In the genomic region with DNA sequence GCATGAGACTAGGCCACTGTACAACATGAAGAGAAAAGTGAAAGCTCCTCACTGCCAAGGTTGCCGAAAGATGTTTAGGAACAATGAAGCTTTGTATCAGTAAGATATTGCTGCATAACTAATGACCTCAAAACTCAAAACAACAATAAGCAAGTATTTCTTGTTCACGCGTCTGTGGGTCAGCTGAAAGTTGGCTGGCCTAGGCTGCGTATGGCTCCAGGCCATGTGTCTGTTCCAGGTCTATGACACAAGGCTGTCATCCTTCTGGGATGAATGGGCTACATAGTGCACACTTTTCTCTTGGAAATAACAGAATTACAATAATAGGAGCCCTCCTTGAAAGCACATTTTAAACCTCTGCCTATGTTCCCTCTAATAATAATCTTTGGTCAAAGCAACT, we compare ENCODE assay signal across 23 cellular contexts.
A peak's percentile ranks its signal among the peaks of the same experiment; 100 is the strongest.
DNase-seq lines count a peak whose midpoint lies in the region; ATAC-seq and TF ChIP-seq lines count a peak whose summit lies in the region.
"Had no signal": no experiment of that assay in that cellular context is flagged by ENCODE, and none has a peak within 500 bp of the region (broad histone marks: within the 10 kb centered on the region; RNA-seq: fewer than 3 reads in every experiment).

No MANE protein-coding gene starts in this region.

- intact Hi-C loops in lower leg skin (cut with DNase I; ENCODE audit: low total_unique reads) (no loop called here), PC-3 (cut with micrococcal nuclease) (loop anchor here (10.0 kb wide), 1 partner anchor 311 kb away; no protein-coding TSS in a partner anchor)

- CTCF ChIA-PET in PC-3 (lab: Charles Lee): no interaction called here

- POLR2A ChIA-PET in PC-3 (lab: Charles Lee; ENCODE audit: unreplicated experiment): no interaction called here

- H3K27ac Mint-ChIP-seq in activated naive CD8-positive, alpha-beta T cell treated with anti-CD3 and anti-CD28 coated beads for 36 hours: no peak overlapping the region
- no peak overlapping the region for H3K27ac Mint-ChIP-seq in effector memory CD8-positive, alpha-beta T cell
- H3K27ac Mint-ChIP-seq: activated CD4-positive, alpha-beta T cell treated with anti-CD3 and anti-CD28 coated beads for 36 hours; activated T-cell treated with anti-CD3 and anti-CD28 coated beads, Interleukin-2, amount 50 U/mL, for 24 hours; mesothelial cell of epicardium; natural killer cell treated with Interleukin-12 subunit alpha and Interleukin-12 subunit beta and Interleukin-15 and Interleukin-18, amount 100 ng/mL, for 72 hours; T-helper 17 cell had no signal

- H3K4me1 Mint-ChIP-seq in activated naive CD8-positive, alpha-beta T cell treated with anti-CD3 and anti-CD28 coated beads for 36 hours: no peaks in the 10 kb centered on the region
- H3K4me1 Mint-ChIP-seq in effector memory CD8-positive, alpha-beta T cell (ENCODE audit: low read depth in 2 of 2): no peaks in the 10 kb centered on the region
- H3K4me1 Mint-ChIP-seq: activated CD4-positive, alpha-beta T cell treated with anti-CD3 and anti-CD28 coated beads for 36 hours; T-helper 17 cell had no signal

- no peaks in the 10 kb centered on the region for H3K9me3 Mint-ChIP-seq in activated naive CD8-positive, alpha-beta T cell treated with anti-CD3 and anti-CD28 coated beads for 36 hours
- peaks cover 0 to 23% of the 10 kb centered on the region in 2 donors for H3K9me3 Mint-ChIP-seq in effector memory CD8-positive, alpha-beta T cell
- H3K9me3 Mint-ChIP-seq: activated T-cell treated with anti-CD3 and anti-CD28 coated beads, Interleukin-2, amount 50 U/mL, for 24 hours; mesothelial cell of epicardium had no signal

- H3K9ac ChIP-seq in PC-3 (ENCODE audit: low read length): no peak overlapping the region
- H3K9ac ChIP-seq: BLaER1 treated with 17β-estradiol and CSF1 and Interleukin-3, amounts not matched to agents 10 nM and 100 nM had no signal

- H3K36me3 Mint-ChIP-seq in activated naive CD8-positive, alpha-beta T cell treated with anti-CD3 and anti-CD28 coated beads for 36 hours: no peaks in the 10 kb centered on the region
- no peaks in the 10 kb centered on the region for H3K36me3 Mint-ChIP-seq in effector memory CD8-positive, alpha-beta T cell (ENCODE audit: insufficient read depth)
- H3K36me3 Mint-ChIP-seq: mesothelial cell of epicardium; natural killer cell treated with Interleukin-12 subunit alpha and Interleukin-12 subunit beta and Interleukin-15 and Interleukin-18, amount 100 ng/mL, for 72 hours had no signal

- no peak for TF ChIP-seq POLR2A in lower leg skin (IDR thresholded peaks at IDR 0.05)

- no peak overlapping the region for H3K4me2 ChIP-seq in PC-3 (ENCODE audit: low read length)
- H3K4me2 ChIP-seq: BLaER1 treated with 17β-estradiol and CSF1 and Interleukin-3, amounts not matched to agents 10 nM and 100 nM had no signal

- 54 to 74% methylated on average over 4 of the region's 4 CpGs for WGBS in lower leg skin, 2 donors

- TF ChIP-seq CTCF in lower leg skin (IDR thresholded peaks at IDR 0.05): no peak
- no peak for TF ChIP-seq CTCF in PC-3 (conservative IDR thresholded peaks at IDR 0.05; ENCODE audit: low read depth, low read length)

- no peaks in the 10 kb centered on the region for H3K36me3 ChIP-seq in PC-3 (ENCODE audit: low read depth, low read length)
- H3K36me3 ChIP-seq: BLaER1 treated with 17β-estradiol and CSF1 and Interleukin-3, amounts not matched to agents 10 nM and 100 nM; brain microvascular endothelial cell; ovary had no signal

- no peaks in the 10 kb centered on the region for H3F3A ChIP-seq in PC-3 (ENCODE audit: low read length, unreplicated experiment)

- H3K27me3 Mint-ChIP-seq in activated naive CD8-positive, alpha-beta T cell treated with anti-CD3 and anti-CD28 coated beads for 36 hours: peaks cover 8% of the 10 kb centered on the region
- no peaks in the 10 kb centered on the region for H3K27me3 Mint-ChIP-seq in effector memory CD8-positive, alpha-beta T cell
- H3K27me3 Mint-ChIP-seq: activated CD4-positive, alpha-beta T cell treated with anti-CD3 and anti-CD28 coated beads for 36 hours; activated T-cell treated with anti-CD3 and anti-CD28 coated beads, Interleukin-2, amount 50 U/mL, for 24 hours had no signal

- peaks cover 38% of the 10 kb centered on the region for H3K4me1 ChIP-seq in PC-3 (ENCODE audit: insufficient read depth, low read length)

- H2AFZ ChIP-seq in PC-3 (ENCODE audit: low read length): no peak overlapping the region

- DNase-seq in RPMI7951 (ENCODE audit: low read depth) (peak; percentile 26), epithelial cell of prostate (ENCODE audit: low read depth, low spot score) (no peak), lower leg skin (ENCODE audit: low spot score in 2 of 2) (peak; percentile 43 to 90), superior temporal gyrus (ENCODE audit: extremely low spot score) (peak; percentile 88), PC-3 (no peak)
- no peak for DNase-seq in activated naive CD8-positive, alpha-beta T cell treated with anti-CD3 and anti-CD28 coated beads for 36 hours
- DNase-seq in effector memory CD8-positive, alpha-beta T cell: no peak
- DNase-seq: activated CD4-positive, alpha-beta T cell treated with anti-CD3 and anti-CD28 coated beads for 36 hours; activated T-cell treated with anti-CD3 and anti-CD28 coated beads, Interleukin-2, amount 50 U/mL, for 24 hours; brain microvascular endothelial cell; Calu3; cortex of kidney; glutamatergic neuron; left colon; NCI-H2171; NCI-H524 treated with DMSO at 0.1 percent for 48 hours; NK-92 treated with Interleukin-12 subunit alpha and Interleukin-12 subunit beta, amount 100 ng/mL, for 24 hours; T-helper 17 cell had no signal

- no peak overlapping the region for H3K4me3 Mint-ChIP-seq in activated naive CD8-positive, alpha-beta T cell treated with anti-CD3 and anti-CD28 coated beads for 36 hours
- no peak overlapping the region for H3K4me3 Mint-ChIP-seq in effector memory CD8-positive, alpha-beta T cell
- H3K4me3 Mint-ChIP-seq: activated CD4-positive, alpha-beta T cell treated with anti-CD3 and anti-CD28 coated beads for 36 hours; activated T-cell treated with anti-CD3 and anti-CD28 coated beads, Interleukin-2, amount 50 U/mL, for 24 hours; mesothelial cell of epicardium; natural killer cell treated with Interleukin-12 subunit alpha and Interleukin-12 subunit beta and Interleukin-15 and Interleukin-18, amount 100 ng/mL, for 72 hours; T-helper 17 cell had no signal

- no peaks in the 10 kb centered on the region for H3K27me3 ChIP-seq in PC-3 (ENCODE audit: low read length)
- H3K27me3 ChIP-seq: BLaER1 treated with 17β-estradiol and CSF1 and Interleukin-3, amounts not matched to agents 10 nM and 100 nM; brain microvascular endothelial cell; ovary had no signal

- H3K4me3 ChIP-seq in lower leg skin (ENCODE audit: low read depth, poor library complexity, severe bottlenecking) (no peak overlapping the region), PC-3 (ENCODE audit: low read length) (no peak overlapping the region)
- H3K4me3 ChIP-seq: BLaER1 treated with 17β-estradiol and CSF1 and Interleukin-3, amounts not matched to agents 10 nM and 100 nM; ovary had no signal

- no peaks in the 10 kb centered on the region for H3K9me3 ChIP-seq in PC-3 (ENCODE audit: low read length)
- H3K9me3 ChIP-seq: BLaER1 treated with 17β-estradiol and CSF1 and Interleukin-3, amounts not matched to agents 10 nM and 100 nM; ovary had no signal

- H3K9me2 ChIP-seq in PC-3 (replicated peaks; ENCODE audit: low read length): no peaks in the 10 kb centered on the region

- H4K20me1 ChIP-seq in PC-3 (ENCODE audit: low read length): no peaks in the 10 kb centered on the region
- H4K20me1 ChIP-seq: BLaER1 treated with 17β-estradiol and CSF1 and Interleukin-3, amounts not matched to agents 10 nM and 100 nM had no signal

- ATAC-seq in PC-3: no peak
- ATAC-seq in effector memory CD8-positive, alpha-beta T cell (replicated peaks): no peak
- ATAC-seq: activated CD4-positive, alpha-beta T cell treated with anti-CD3 and anti-CD28 coated beads for 36 hours; left colon; natural killer cell treated with Interleukin-12 subunit alpha and Interleukin-12 subunit beta and Interleukin-15 and Interleukin-18, amount 100 ng/mL, for 72 hours; Panc1; T-helper 17 cell had no signal

- BruUV-seq in PC-3 (replicated peaks; lab: Mats Ljungman, UMichigan): no TSS peak

- no peaks in the 10 kb centered on the region for H3K79me2 ChIP-seq in PC-3 (ENCODE audit: low read length)

- H3K27ac ChIP-seq in epithelial cell of prostate: peak overlapping the region; percentile 72
- H3K27ac ChIP-seq in PC-3 (ENCODE audit: low read length): no peak overlapping the region
- H3K27ac ChIP-seq: BLaER1 treated with 17β-estradiol and CSF1 and Interleukin-3, amounts not matched to agents 10 nM and 100 nM; brain microvascular endothelial cell; ovary had no signal

Comparison
In these comparisons a context has a peak if more than half of its experiments do, and no peak if none do; other contexts are left out.
1. DNase-seq: peak in RPMI7951 (single experiment), lower leg skin (2 of 2) and superior temporal gyrus (single experiment); none in epithelial cell of prostate (single experiment), PC-3 (single experiment), activated naive CD8-positive, alpha-beta T cell treated with anti-CD3 and anti-CD28 coated beads for 36 hours (single experiment) and effector memory CD8-positive, alpha-beta T cell (0 of 3).